Comparison of ENCODE assay signal across 17 cellular contexts in genomic region chr1:157960773-157961172, GRCh38. TPM values are rescaled to one million over a fixed set of nuclear protein-coding genes. Genes with fewer than 3 reads are reported as not detected.
DNase-seq lines count a peak whose midpoint lies in the region; ATAC-seq and TF ChIP-seq lines count a peak whose summit lies in the region.
"Had no signal": no experiment of that assay in that cellular context is flagged by ENCODE, and none has a peak within 500 bp of the region (broad histone marks: within the 10 kb centered on the region; RNA-seq: fewer than 3 reads in every experiment).

No MANE protein-coding gene starts in this region.

- H3F3A ChIP-seq in SU-DHL-6 (ENCODE audit: insufficient read depth) = no peaks in the 10 kb centered on the region

- H4K5ac ChIP-seq in H9 (ENCODE audit: insufficient read length, low read depth, low read length) = no peak overlapping the region

- H3K4me2 ChIP-seq in H9 (ENCODE audit: insufficient read depth, insufficient read length, low read length) = no peak overlapping the region
- H3K4me2 ChIP-seq in SU-DHL-6 (ENCODE audit: low read depth, low read length, poor library complexity, severe bottlenecking) = no peak overlapping the region

- H2AFZ ChIP-seq in H9 (ENCODE audit: low read length) = no peak overlapping the region
- no peak overlapping the region for H2AFZ ChIP-seq in SU-DHL-6 (ENCODE audit: low read depth, low read length, severe bottlenecking)

- no peak overlapping the region for H2AK5ac ChIP-seq in H9 (ENCODE audit: insufficient read length, low read length)

- H3K4me3 ChIP-seq in GM06990 (replicated peaks; ENCODE audit: low read depth, low read length) (no peak overlapping the region), SU-DHL-6 (ENCODE audit: insufficient read depth, low read length, poor library complexity, severe bottlenecking) (no peak overlapping the region), adrenal gland (no peak overlapping the region), lower lobe of right lung (no peak overlapping the region)

- no CpG with 5 or more reads among the region's 2 CpGs for WGBS in H9 (ENCODE audit: extremely low coverage, insufficient read length, low lambda C conversion rate)
- WGBS in adrenal gland, 4 donors = 69 to 90% (median 79%) methylated on average over 2 of the region's 2 CpGs

- H3K23me2 ChIP-seq in H9 (ENCODE audit: insufficient read length, low read depth, low read length, poor library complexity, severe bottlenecking) = no peaks in the 10 kb centered on the region

- H3K27me3 Mint-ChIP-seq in H9 (ENCODE audit: low read depth) = peaks cover 29% of the 10 kb centered on the region

- H3K79me2 ChIP-seq in H9 (ENCODE audit: insufficient read depth, low read length) = no peaks in the 10 kb centered on the region
- H3K79me2 ChIP-seq in SU-DHL-6 (ENCODE audit: insufficient read depth, low read length) = no peaks in the 10 kb centered on the region

- H3K56ac ChIP-seq in H9 (ENCODE audit: insufficient read length, low read depth, low read length) = no peak overlapping the region

- H2BK120ac ChIP-seq in H9 (ENCODE audit: low read depth, low read length, poor library complexity, severe bottlenecking) = no peak overlapping the region

- intact Hi-C loops in adrenal gland (cut with DNase I) = loop anchor here in 1 of 2 donors (10.0 kb wide), 1 partner anchor 134 kb away; no protein-coding TSS in a partner anchor
- intact Hi-C loops in lower lobe of right lung (cut with DNase I) = loop anchor here (10.0 kb wide), 1 partner anchor 164 kb away; a partner anchor contains a TSS

- H3K27me3 ChIP-seq in GM06990 (replicated peaks; ENCODE audit: control insufficient read depth, insufficient read depth, low read length) = peaks cover 3% of the 10 kb centered on the region
- no peaks in the 10 kb centered on the region for H3K27me3 ChIP-seq in H9 (ENCODE audit: insufficient read depth, low read length)
- H3K27me3 ChIP-seq in SU-DHL-6 (ENCODE audit: low read length) = no peaks in the 10 kb centered on the region
- H3K27me3 ChIP-seq in adrenal gland = peaks cover 5% of the 10 kb centered on the region
- peaks cover 6% of the 10 kb centered on the region for H3K27me3 ChIP-seq in lower lobe of right lung (ENCODE audit: low read depth)

- TF ChIP-seq CTCF in GM06990 (IDR thresholded peaks at IDR 0.05; ENCODE audit: insufficient read depth, low read length, poor library complexity, severe bottlenecking) (peak; percentile 30), H9 (conservative IDR thresholded peaks at IDR 0.05) (peak; percentile 44), SU-DHL-6 (IDR thresholded peaks at IDR 0.05; ENCODE audit: insufficient read depth, low read length, poor library complexity, severe bottlenecking) (peak; percentile 13), adrenal gland (IDR thresholded peaks at IDR 0.05) (no peak), lower lobe of right lung (IDR thresholded peaks at IDR 0.05) (no peak)

- no peak overlapping the region for H3K23ac ChIP-seq in H9 (ENCODE audit: insufficient read length, low read depth, low read length)

- no peaks in the 10 kb centered on the region for H3K9me3 Mint-ChIP-seq in H9

- no peak overlapping the region for H3K4me3 Mint-ChIP-seq in H9

- ATAC-seq in HG03025 (IDR thresholded peaks at IDR 0.05; ENCODE audit: low FRiP score, unreplicated experiment) (no peak), lower lobe of right lung (no peak)
- ATAC-seq: Right ventricle myocardium inferior had no signal

- H3K14ac ChIP-seq in H9 (ENCODE audit: insufficient read depth, low read length) = no peak overlapping the region

- H2BK20ac ChIP-seq in H9 (ENCODE audit: low read depth, low read length, poor library complexity, severe bottlenecking) = no peak overlapping the region

- H4K20me1 ChIP-seq in H9 (ENCODE audit: control insufficient read depth, insufficient read depth, insufficient read length) (no peaks in the 10 kb centered on the region), SU-DHL-6 (ENCODE audit: low read depth, low read length) (no peaks in the 10 kb centered on the region)

- H3K9ac ChIP-seq in H9 (ENCODE audit: extremely low read depth, insufficient read length, low read length) (no peak overlapping the region), SU-DHL-6 (ENCODE audit: low read length) (no peak overlapping the region)

- no peak overlapping the region for H4K91ac ChIP-seq in H9 (ENCODE audit: insufficient read length, low read depth, low read length)

- H3K36me3 ChIP-seq in GM06990 (ENCODE audit: control insufficient read depth, insufficient read depth, low read length) (no peaks in the 10 kb centered on the region), SU-DHL-6 (ENCODE audit: low read length) (no peaks in the 10 kb centered on the region), adrenal gland (replicated peaks in 1 of 2) (no peaks in the 10 kb centered on the region), lower lobe of right lung (no peaks in the 10 kb centered on the region)

- no peak overlapping the region for H2BK15ac ChIP-seq in H9 (ENCODE audit: low read depth, low read length)

- H3K4ac ChIP-seq in H9 (ENCODE audit: low read depth, low read length) = no peak overlapping the region

- no peak overlapping the region for H2BK12ac ChIP-seq in H9 (ENCODE audit: insufficient read length, low read depth, low read length)

- DNase-seq in GM06990 (ENCODE audit: extremely low read depth, insufficient read length) = no peak
- DNase-seq in H9 = no peak
- peak; percentile 14 for DNase-seq in NCI-H69 (lab: John Stamatoyannopoulos, UW)
- no peak for DNase-seq in adrenal gland
- no peak for DNase-seq in NCI-H1092 treated with DMSO at 0.1 percent for 48 hours (lab: John Stamatoyannopoulos, UW)
- DNase-seq in lower lobe of right lung = no peak
- DNase-seq: Caco-2; DMS53; IMR-90; NCI-H1092; NCI-H2081 treated with DMSO at 0.1 percent for 48 hours; NCI-H510A treated with DMSO at 0.1 percent for 48 hours; NK-92 treated with Interleukin-12 subunit alpha and Interleukin-12 subunit beta, amount 100 ng/mL, for 24 hours; T-helper 9 cell had no signal

- H3K9me2 ChIP-seq in SU-DHL-6 (replicated peaks; ENCODE audit: insufficient read depth, low read length) = no peaks in the 10 kb centered on the region

- no peak overlapping the region for H3K27ac Mint-ChIP-seq in H9

- no peaks in the 10 kb centered on the region for H3K79me1 ChIP-seq in H9 (ENCODE audit: insufficient read depth, low read depth, low read length, poor library complexity, severe bottlenecking)

- H4K8ac ChIP-seq in H9 (replicated peaks; ENCODE audit: insufficient read length, low read depth, low read length) = no peak overlapping the region

- H3K27ac ChIP-seq in H9 (ENCODE audit: insufficient read length, low read depth, low read length) = no peak overlapping the region
- H3K27ac ChIP-seq in SU-DHL-6 (ENCODE audit: low read depth, low read length) = no peak overlapping the region
- H3K27ac ChIP-seq in adrenal gland = no peak overlapping the region
- H3K27ac ChIP-seq in lower lobe of right lung = no peak overlapping the region

- no peaks in the 10 kb centered on the region for H3K36me3 Mint-ChIP-seq in H9 (ENCODE audit: insufficient read depth in 1 of 3, low read depth in 3 of 3)

- no peak overlapping the region for H3K18ac ChIP-seq in H9 (ENCODE audit: insufficient read length, low read depth, low read length)

- H3K9me3 ChIP-seq in H9 (ENCODE audit: control insufficient read depth, low read depth, low read length) (no peaks in the 10 kb centered on the region), SU-DHL-6 (ENCODE audit: insufficient read depth, low read length) (no peaks in the 10 kb centered on the region), adrenal gland (replicated peaks in 1 of 3) (no peaks in the 10 kb centered on the region), lower lobe of right lung (no peaks in the 10 kb centered on the region)
- H3K9me3 ChIP-seq: Caco-2 had no signal

- H3K4me1 Mint-ChIP-seq in H9 = peaks cover 7 to 13% of the 10 kb centered on the region in 2 experiments

- H2BK5ac ChIP-seq in H9 (ENCODE audit: insufficient read length, low read length) = no peak overlapping the region

- no peaks in the 10 kb centered on the region for H3K4me1 ChIP-seq in H9 (ENCODE audit: insufficient read depth, low read length)
- peaks cover 0 to 4% of the 10 kb centered on the region in 2 donors for H3K4me1 ChIP-seq in adrenal gland (replicated peaks in 1 of 2)
- H3K4me1 ChIP-seq in lower lobe of right lung = no peaks in the 10 kb centered on the region

- TF ChIP-seq POLR2A in adrenal gland (IDR thresholded peaks at IDR 0.05) = no peak

- H3T11ph ChIP-seq in H9 (ENCODE audit: low read length) = no peak overlapping the region

RNA-seq across cellular contexts. Expression of gene KIRREL1, which starts 32.7 kb away (rescaled TPM):
- 29.9 and 30.5 TPM in 2 replicates for total RNA-seq in H9 (2021)
- total RNA-seq in adrenal gland = 10 to 100 TPM; 23.6 to 57.2 (median 50.4) TPM
- 10 to 100 TPM; 10.1 to 13.9 (median 11.2) TPM for polyA plus RNA-seq in adrenal gland
- total RNA-seq in lower lobe of right lung = 26.9 TPM

Comparison
In these comparisons a context has a peak if more than half of its experiments do, and no peak if none do; other contexts are left out.
1. CTCF ChIP-seq: peak in GM06990 (single experiment), H9 (single experiment) and SU-DHL-6 (single experiment); none in adrenal gland (0 of 6) and lower lobe of right lung (single experiment).